8 cellular contexts compared by ENCODE assay signal in the genomic region with DNA sequence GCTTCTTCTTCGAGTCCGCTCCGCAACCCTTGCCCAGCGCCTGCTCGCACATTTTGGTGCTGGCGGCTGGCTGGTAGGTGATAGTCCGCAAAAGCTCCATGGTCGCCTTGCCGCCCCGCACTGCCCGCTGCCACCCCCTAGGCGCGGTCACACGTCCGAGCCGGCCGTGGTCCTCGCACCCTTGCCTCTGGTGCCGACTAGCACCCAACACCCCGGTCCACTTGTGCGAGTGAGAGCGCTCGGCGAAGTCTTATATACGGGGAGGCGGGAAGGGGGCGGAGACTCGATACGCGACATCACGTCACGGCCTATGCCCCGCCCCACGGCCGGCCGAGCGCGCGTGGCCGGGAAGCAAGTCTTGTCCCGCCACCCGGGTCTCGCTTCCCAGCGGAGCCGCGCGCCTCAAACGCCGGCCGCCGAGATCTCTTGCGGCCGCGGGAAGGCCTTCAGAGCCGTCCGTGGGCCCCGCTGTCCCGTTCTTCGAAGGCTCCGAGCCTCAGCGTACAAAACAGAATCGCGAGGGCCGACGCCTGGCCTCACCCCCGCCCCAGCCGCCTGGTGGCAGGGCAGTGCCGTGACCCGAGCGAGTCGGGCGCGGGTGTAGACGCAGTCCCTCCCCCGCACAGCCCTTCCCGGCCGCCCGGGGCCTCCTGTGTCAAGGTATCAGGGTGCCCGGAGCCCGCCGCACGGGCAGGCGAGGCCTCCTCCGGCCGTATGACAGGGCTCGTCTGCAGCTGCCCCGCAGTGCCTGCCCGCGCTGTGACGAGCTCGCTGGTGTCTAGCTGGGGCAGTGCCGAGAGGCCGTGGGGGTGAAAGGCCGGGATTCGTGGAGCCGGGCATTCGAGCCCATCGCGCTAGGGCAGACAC. TPM values are rescaled to one million over a fixed set of nuclear protein-coding genes. Genes with fewer than 3 reads are reported as not detected.
DNase-seq lines count a peak whose midpoint lies in the region; ATAC-seq and TF ChIP-seq lines count a peak whose summit lies in the region.

A gene (minus strand): TSS at position 227 of the 867 bp plus-strand sequence. CDS start 127 bp downstream, at position 100.

- H2AK5ac ChIP-seq in IMR-90 (ENCODE audit: low read depth, low read length): peak within 1 kb of the TSS; percentile 71; the same call in 1 of the 2 replicates

- no peaks in the 10 kb centered on the region for H3K9me3 Mint-ChIP-seq in type B pancreatic cell

- H2BK120ac ChIP-seq in IMR-90 (ENCODE audit: low read depth, low read length): peak within 1 kb of the TSS; percentile 93

- H3K4me1 ChIP-seq in IMR-90 (ENCODE audit: control insufficient read depth, insufficient read depth, low read length) (peaks cover 2% of the 10 kb centered on the region), heart left ventricle (peaks cover 0 to 31% (median 14%) of the 10 kb centered on the region in 12 donors)

- H3K23ac ChIP-seq in IMR-90 (ENCODE audit: low read depth, low read length): peak within 1 kb of the TSS; percentile 72

- BruUV-seq in IMR-90 (replicated peaks; lab: Mats Ljungman, UMichigan): no TSS peak

- H3K4me3 ChIP-seq in IMR-90 (ENCODE audit: insufficient read depth, low read depth, low read length): peak within 1 kb of the TSS; percentile 85
- peak within 1 kb of the TSS; percentile 59 to 97 (median 85) for H3K4me3 ChIP-seq in heart left ventricle

- H4K91ac ChIP-seq in IMR-90 (ENCODE audit: insufficient read depth, low read depth, low read length): peak within 1 kb of the TSS; percentile 74; the same call in 1 of the 2 replicates

- peak within 1 kb of the TSS; percentile 91 for H3K14ac ChIP-seq in IMR-90 (replicated peaks; ENCODE audit: low read depth, low read length)

- WGBS in IMR-90 (ENCODE audit: extremely low coverage in 2 of 2, insufficient read length in 1 of 2), 2 experiments: 0% methylated on average over 41 of the region's 99 CpGs; no CpG with 5 or more reads in 1 of the 2 experiments
- WGBS in adipose tissue, 3 donors: 0% methylated on average over 99 of the region's 99 CpGs
- 0 to 1% (median 1%) methylated on average over 12 to 99 of the region's 99 CpGs for WGBS in heart left ventricle, 4 donors

- H3K4me3 Mint-ChIP-seq in type B pancreatic cell: peak within 1 kb of the TSS; percentile 97

- peak within 1 kb of the TSS; percentile 81 for H3K27ac ChIP-seq in IMR-90 (ENCODE audit: insufficient read depth, low read length)
- H3K27ac ChIP-seq in adipose tissue (ENCODE audit: low read depth, low read length): peak within 1 kb of the TSS; percentile 93
- peak within 1 kb of the TSS; percentile 93 to 99 (median 98) for H3K27ac ChIP-seq in heart left ventricle

- peaks cover 5% of the 10 kb centered on the region; the same call in 1 of the 2 replicates for H3K9me1 ChIP-seq in IMR-90 (ENCODE audit: insufficient read depth, low read length)

- peak within 1 kb of the TSS; percentile 96 for H2BK20ac ChIP-seq in IMR-90 (ENCODE audit: low read depth, low read length)

- H3K36me3 ChIP-seq in IMR-90 (ENCODE audit: control insufficient read depth, insufficient read depth, low read length): peaks cover 35% of the 10 kb centered on the region
- peaks cover 0 to 37% (median 31%) of the 10 kb centered on the region in 9 donors for H3K36me3 ChIP-seq in heart left ventricle

- peak within 1 kb of the TSS; percentile 87 for H3K9ac ChIP-seq in IMR-90 (ENCODE audit: low read depth, low read length)

- dilution Hi-C loops in IMR-90 (cut with HindIII; ENCODE audit: low sequenced_read_pairs, unreplicated experiment): no loop called here

- peaks cover 30% of the 10 kb centered on the region for H3K4me1 Mint-ChIP-seq in type B pancreatic cell (ENCODE audit: unreplicated experiment)

- H3K18ac ChIP-seq in IMR-90 (ENCODE audit: low read depth, low read length): peak within 1 kb of the TSS; percentile 65

- POLR2A ChIA-PET in IMR-90 (lab: Charles Lee; ENCODE audit: unreplicated experiment): interaction anchor here (0.6 to 2.8 kb wide), 14 partner anchors 161 to 1162 kb away, joined by 3 to 12 read pairs (median 4); no protein-coding TSS in a partner anchor

- peak within 1 kb of the TSS; percentile 94 for H2AFZ ChIP-seq in IMR-90 (replicated peaks; ENCODE audit: low read length, poor library complexity)

- H4K20me1 ChIP-seq in IMR-90 (ENCODE audit: insufficient read depth, low read length): peaks cover 47% of the 10 kb centered on the region

- peak; percentile 40 for TF ChIP-seq CTCF in IMR-90 (conservative IDR thresholded peaks at IDR 0.05; ENCODE audit: low read depth, low read length)
- TF ChIP-seq CTCF in heart left ventricle (IDR thresholded peaks at IDR 0.05): peak in 4 of 12 donors; percentile 22 to 58 (median 50)
- peak; percentile 57 for TF ChIP-seq CTCF in type B pancreatic cell (conservative IDR thresholded peaks at IDR 0.05)

- peaks cover 46% of the 10 kb centered on the region for H3K36me3 Mint-ChIP-seq in type B pancreatic cell

- no peaks in the 10 kb centered on the region for H3K9me3 ChIP-seq in IMR-90 (ENCODE audit: control insufficient read depth, insufficient read depth, low read length)
- no peaks in the 10 kb centered on the region for H3K9me3 ChIP-seq in heart left ventricle

- H2AK9ac ChIP-seq in IMR-90 (replicated peaks; ENCODE audit: low read depth, low read length, poor library complexity): peak within 1 kb of the TSS; percentile 89

- peak within 1 kb of the TSS; percentile 97 for H3K27ac Mint-ChIP-seq in type B pancreatic cell

- no peaks in the 10 kb centered on the region for H3K27me3 Mint-ChIP-seq in type B pancreatic cell

- H3K79me1 ChIP-seq in IMR-90 (ENCODE audit: low read depth in 1 of 2, low read length in 2 of 2): peaks cover 17 to 35% of the 10 kb centered on the region in 2 experiments

- peak; percentile 72 for ATAC-seq in GM21576 (IDR thresholded peaks at IDR 0.05; ENCODE audit: unreplicated experiment)
- ATAC-seq in IMR-90 (ENCODE audit: low read depth): peak; percentile 81
- peak; percentile 91 to 93 (median 92) for ATAC-seq in heart left ventricle

- H3K27me3 ChIP-seq in IMR-90 (ENCODE audit: control insufficient read depth, insufficient read depth, low read length) (no peaks in the 10 kb centered on the region), heart left ventricle (no peaks in the 10 kb centered on the region)

- peak within 1 kb of the TSS; percentile 97 for H3K4me2 ChIP-seq in IMR-90 (ENCODE audit: low read depth, low read length)

- peak within 1 kb of the TSS; percentile 71 for H4K5ac ChIP-seq in IMR-90 (ENCODE audit: low read depth, low read length)

- peak within 1 kb of the TSS; percentile 84; the same call in 1 of the 2 replicates for H3K56ac ChIP-seq in IMR-90 (ENCODE audit: extremely low read depth, insufficient read depth, low read length)

- intact Hi-C loops in IMR-90 (cut with micrococcal nuclease): loop anchor here (1.0 to 10.0 kb wide), 15 partner anchors 138 to 1558 kb away; a partner anchor contains a TSS
- intact Hi-C loops in heart left ventricle (cut with DNase I): loop anchor here (1.0 to 10.0 kb wide), 38 partner anchors 95 to 1555 kb away; a partner anchor contains a TSS
- intact Hi-C loops in posterior vena cava (cut with DNase I): loop anchor here (2.0 to 10.0 kb wide), 6 partner anchors 678 to 1555 kb away; a partner anchor contains a TSS

- TF ChIP-seq POLR2A in IMR-90 (IDR thresholded peaks at IDR 0.05; ENCODE audit: low read depth, low read length) (peak; percentile 100), heart left ventricle (IDR thresholded peaks at IDR 0.05) (peak; percentile 100)

- peak; percentile 95 for DNase-seq in Daoy (ENCODE audit: low read depth)
- peak; percentile 94 for DNase-seq in IMR-90
- DNase-seq in SW480 (ENCODE audit: low spot score): peak; percentile 75
- DNase-seq in heart left ventricle: peak; percentile 94 to 97 (median 95)
- peak; percentile 98 for DNase-seq in posterior vena cava (ENCODE audit: low spot score)
- DNase-seq in type B pancreatic cell (ENCODE audit: extremely low spot score, unreplicated experiment): peak; percentile 96

- peak within 1 kb of the TSS; percentile 72 for H2BK5ac ChIP-seq in IMR-90 (ENCODE audit: low read depth, low read length, poor library complexity, severe bottlenecking)

- H2BK15ac ChIP-seq in IMR-90 (ENCODE audit: low read depth, low read length): peak within 1 kb of the TSS; percentile 90

- peak within 1 kb of the TSS; percentile 90 for H3K4ac ChIP-seq in IMR-90 (ENCODE audit: low read depth, low read length)

- in situ Hi-C loops in IMR-90 (cut with MboI; ENCODE audit: low sequenced_read_pairs): loop anchor here (5.0 to 25.0 kb wide), 5 partner anchors 678 to 1548 kb away; a partner anchor contains a TSS

- peak; percentile 32; the same call in 1 of the 2 replicates for TF ChIP-seq RAD21 in IMR-90 (IDR thresholded peaks at IDR 0.05; ENCODE audit: low read length)

- H4K8ac ChIP-seq in IMR-90 (ENCODE audit: low read depth in 2 of 2, low read length in 2 of 2): peak within 1 kb of the TSS in 1 of 2 experiments; percentile 93; a peak in 2 of 4 replicates

- CTCF ChIA-PET in IMR-90 (lab: Yijun Ruan, JAX): interaction anchor here (0.6 to 4.1 kb wide), 13 partner anchors 221 to 1162 kb away, joined by 3 to 27 read pairs (median 4); no protein-coding TSS in a partner anchor

TF ChIP-seq in IMR-90, 13 proteins besides CTCF, POLR2A, EP300 and RAD21 (continues in another document):
- no peak for TF ChIP-seq CEBPB (IDR thresholded peaks at IDR 0.05; ENCODE audit: low read depth, low read length)
- TF ChIP-seq BHLHE40 (IDR thresholded peaks at IDR 0.05; ENCODE audit: low read depth, low read length): peak; percentile 51; the same call in 1 of the 2 replicates
- TF ChIP-seq, protein P1, sequence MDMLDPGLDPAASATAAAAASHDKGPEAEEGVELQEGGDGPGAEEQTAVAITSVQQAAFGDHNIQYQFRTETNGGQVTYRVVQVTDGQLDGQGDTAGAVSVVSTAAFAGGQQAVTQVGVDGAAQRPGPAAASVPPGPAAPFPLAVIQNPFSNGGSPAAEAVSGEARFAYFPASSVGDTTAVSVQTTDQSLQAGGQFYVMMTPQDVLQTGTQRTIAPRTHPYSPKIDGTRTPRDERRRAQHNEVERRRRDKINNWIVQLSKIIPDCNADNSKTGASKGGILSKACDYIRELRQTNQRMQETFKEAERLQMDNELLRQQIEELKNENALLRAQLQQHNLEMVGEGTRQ (IDR thresholded peaks at IDR 0.05; ENCODE audit: low read depth, low read length): peak; percentile 14; the same call in 1 of the 2 replicates
- 0 out of 2 replicates have a peak, but pooled peaks have one; percentile 16 for TF ChIP-seq NFE2L2 (IDR thresholded peaks at IDR 0.05; ENCODE audit: low read depth, low read length)
- TF ChIP-seq FOS (IDR thresholded peaks at IDR 0.05; ENCODE audit: low read depth, low read length): no peak

RNA-seq across cellular contexts. Expression of the gene that starts here (rescaled TPM):
- total RNA-seq in Daoy (2014; rRNA removed; shearing (Covaris generic)): 871 and 986 TPM in 2 replicates
- total RNA-seq in IMR-90 (2012; rRNA removed) (322 and 337 TPM in 2 replicates), heart left ventricle (100 to 1,000 TPM in 7 of 9 donors, 10 to 100 TPM in 2; 78.3 to 169 (median 106) TPM), posterior vena cava (10 to 100 TPM; 23.8 to 28.0 TPM), type B pancreatic cell (ENCODE audit: low replicate concordance) (307 and 460 TPM in 2 replicates)
- polyA plus RNA-seq in IMR-90 (2012; rRNA removed) (129 and 145 TPM in 2 replicates), adipose tissue (10 to 100 TPM in 2 of 3 donors, 1 to 10 TPM in 1; 6.0 to 27.2 (median 24.2) TPM), heart left ventricle (10 to 100 TPM; 18.4 to 26.0 TPM)
- 73.7 and 140 TPM in 2 replicates for polyA plus RNA-seq in IMR-90 (2012; cell fraction: cytosol; rRNA removed)
- polyA plus RNA-seq in IMR-90 (2012; cell fraction: nucleus; rRNA removed; ENCODE audit: low replicate concordance): 303 and 325 TPM in 2 replicates

Comparison
In these comparisons a context has a peak if more than half of its experiments do, and no peak if none do; other contexts are left out.
1. Peak in every context shown above with its lines: DNase-seq, ATAC-seq, H3K4me3 ChIP-seq and H3K27ac ChIP-seq.